ENCODE assay signal across 1 cellular context in genomic region chr3:51653409-51653808, GRCh38.
A peak's percentile ranks its signal among the peaks of the same experiment; 100 is the strongest.
TF ChIP-seq lines count a peak whose summit lies in the region.
"Not testable (repeated sequence)": the region's sequence is repeated elsewhere in the genome, so short reads cannot be mapped to it uniquely, and the experiment has no call there.

No MANE protein-coding gene starts in this region.

- H3K4me3 ChIP-seq in HEK293 (ENCODE audit: low read depth, low read length), result not testable (repeated sequence)

- H3K4me1 ChIP-seq in HEK293 (ENCODE audit: control insufficient read depth, insufficient read depth, low read length), result not testable (repeated sequence)

- not testable (repeated sequence) for H3K9me3 ChIP-seq in HEK293 (ENCODE audit: control insufficient read depth, insufficient read depth, low read depth, low read length)

- POLR2A ChIA-PET in HEK293 (lab: Yijun Ruan, JAX), result not testable (repeated sequence)

- H3K36me3 ChIP-seq in HEK293 (ENCODE audit: control insufficient read depth in 2 of 2, insufficient read depth in 1 of 2, low read length in 2 of 2), result peaks cover 1 to 39% of the 10 kb centered on the region in 2 experiments

- TF ChIP-seq CTCF in HEK293 (tag by site-specific recombination; IDR thresholded peaks at IDR 0.05), result not testable (repeated sequence)

- not testable (repeated sequence) for H3K27ac ChIP-seq in HEK293 (ENCODE audit: extremely low read depth, low read depth, low read length)

- CTCF ChIA-PET in HEK293 (lab: Yijun Ruan, JAX), result interaction anchor here (1.2 kb wide), 1 partner anchor 16 kb away, joined by 3 read pairs; no protein-coding TSS in a partner anchor

TF ChIP-seq in HEK293, 187 proteins besides CTCF, POLR2A, EP300 and RAD21:
- TF ChIP-seq ZNF146 (tag by site-specific recombination; IDR thresholded peaks at IDR 0.05), result peak; percentile 94
- TF ChIP-seq ZNF280D (tag by site-specific recombination; IDR thresholded peaks at IDR 0.05), result 0 out of 2 replicates have a peak, but pooled peaks have one; percentile 21
